Comparison of ENCODE assay signal across 1 cellular context in genomic region chr14:34837801-34838322, GRCh38.
TF ChIP-seq lines count a peak whose summit lies in the region.

No MANE protein-coding gene starts in this region.

TF ChIP-seq in endothelial cell of umbilical vein, 7 proteins besides CTCF, POLR2A, EP300 and RAD21:
- TF ChIP-seq POLR2AphosphoS5 (IDR thresholded peaks at IDR 0.05; ENCODE audit: insufficient read depth, low read depth, low read length) (no peak), JUN (IDR thresholded peaks at IDR 0.05; ENCODE audit: borderline replicate concordance, insufficient read depth, insufficient read length, low read depth) (no peak), GATA2 (IDR thresholded peaks at IDR 0.05; ENCODE audit: insufficient read depth, insufficient read length, low read depth, low read length) (no peak), MAX (IDR thresholded peaks at IDR 0.05; ENCODE audit: insufficient read depth, insufficient read length) (no peak), MYC (IDR thresholded peaks at IDR 0.05; ENCODE audit: low read depth, low read length) (no peak), EZH2 (IDR thresholded peaks at IDR 0.05; ENCODE audit: borderline replicate concordance, low read depth, low read length, severe bottlenecking) (no peak), FOS (IDR thresholded peaks at IDR 0.05; ENCODE audit: borderline replicate concordance, insufficient read depth, low read length) (no peak)
